In the genomic region with DNA sequence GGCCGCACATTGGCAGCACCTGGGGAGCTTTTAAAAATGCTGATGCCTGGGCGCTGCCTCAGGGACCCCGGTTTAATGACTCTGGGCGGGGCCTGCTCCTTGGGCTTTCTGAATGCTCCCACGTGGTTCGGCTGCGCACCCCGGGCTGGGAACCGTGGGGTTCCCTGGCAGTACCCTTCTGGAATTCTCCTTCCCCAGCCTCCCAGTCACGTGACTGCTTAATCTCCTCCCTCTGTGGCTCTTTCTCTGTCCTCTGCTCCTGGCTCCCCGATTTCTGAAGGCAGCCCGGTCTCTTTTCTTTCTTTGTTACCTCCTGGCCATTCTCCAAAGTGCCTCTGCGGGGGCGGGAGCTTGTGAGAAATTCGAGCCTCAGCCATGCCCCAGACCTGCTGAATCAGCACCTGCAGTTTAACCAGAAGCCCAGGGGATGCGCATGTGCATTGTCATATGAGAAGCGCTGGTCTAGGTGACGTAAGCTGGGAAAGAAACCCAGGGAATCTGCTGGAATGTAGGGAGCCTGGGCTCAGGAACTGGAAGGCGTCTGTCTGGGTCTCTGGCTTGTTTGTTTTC, we compare ENCODE assay signal across 9 cellular contexts. TPM values are rescaled to one million over a fixed set of nuclear protein-coding genes. Genes with fewer than 3 reads are reported as not detected.
DNase-seq lines count a peak whose midpoint lies in the region; ATAC-seq and TF ChIP-seq lines count a peak whose summit lies in the region.
"Had no signal": no experiment of that assay in that cellular context is flagged by ENCODE, and none has a peak within 500 bp of the region (broad histone marks: within the 10 kb centered on the region; RNA-seq: fewer than 3 reads in every experiment).

No MANE protein-coding gene starts in this region.

- H4K91ac ChIP-seq in trophoblast cell (ENCODE audit: low read depth, low read length) = peak overlapping the region; percentile 80

- no peaks in the 10 kb centered on the region for H3K4me1 ChIP-seq in NT2/D1 (ENCODE audit: insufficient read depth, insufficient read length)
- peaks cover 22 to 26% of the 10 kb centered on the region in 2 experiments for H3K4me1 ChIP-seq in trophoblast cell (ENCODE audit: control insufficient read depth in 1 of 2, insufficient read depth in 2 of 2, low read length in 2 of 2)
- H3K4me1 ChIP-seq in spleen = peaks cover 0 to 10% (median 0%) of the 10 kb centered on the region in 6 donors

- peaks cover 46% of the 10 kb centered on the region for H3K27me3 Mint-ChIP-seq in activated T-cell treated with anti-CD3 and anti-CD28 coated beads, Interleukin-2, amount 50 U/mL, for 72 hours (ENCODE audit: low read depth)

- H2AFZ ChIP-seq in trophoblast cell (ENCODE audit: insufficient read depth, low read length, poor library complexity) = peak overlapping the region; percentile 52

- no peaks in the 10 kb centered on the region for H3K36me3 Mint-ChIP-seq in activated T-cell treated with anti-CD3 and anti-CD28 coated beads, Interleukin-2, amount 50 U/mL, for 72 hours (ENCODE audit: insufficient read depth in 2 of 2)

- H3K36me3 ChIP-seq in NT2/D1 (ENCODE audit: insufficient read depth, insufficient read length, low read length) = no peaks in the 10 kb centered on the region
- H3K36me3 ChIP-seq in trophoblast cell (ENCODE audit: control insufficient read depth in 1 of 2, insufficient read depth in 2 of 2, low read length in 2 of 2) = no peaks in the 10 kb centered on the region
- H3K36me3 ChIP-seq in spleen = no peaks in the 10 kb centered on the region

- H3K4me3 Mint-ChIP-seq in activated T-cell treated with anti-CD3 and anti-CD28 coated beads, Interleukin-2, amount 50 U/mL, for 72 hours = no peak overlapping the region

- H3K23ac ChIP-seq in trophoblast cell (ENCODE audit: low read length) = no peak overlapping the region

- DNase-seq in Daoy (ENCODE audit: low read depth) = peak; percentile 87
- peak; percentile 87 for DNase-seq in NT2/D1 (ENCODE audit: low read depth, low spot score)
- peak; percentile 89 for DNase-seq in fibroblast of peridontal ligament (ENCODE audit: extremely low read depth)
- DNase-seq in trophoblast cell = peak; percentile 73 to 81
- DNase-seq in activated T-cell treated with anti-CD3 and anti-CD28 coated beads, Interleukin-2, amount 50 U/mL, for 72 hours = no peak
- DNase-seq in spleen = no peak
- DNase-seq: SHP77 treated with DMSO at 0.1 percent for 48 hours had no signal

- TF ChIP-seq POLR2A in spleen (IDR thresholded peaks at IDR 0.05) = no peak

- TF ChIP-seq CTCF in spleen (IDR thresholded peaks at IDR 0.05 in 8 of 11, conservative IDR thresholded peaks at IDR 0.05 in 3 of 11) = no peak

- peaks cover 5% of the 10 kb centered on the region for H3K79me2 ChIP-seq in trophoblast cell (ENCODE audit: control insufficient read depth, insufficient read depth, low read length, poor library complexity)

- peak overlapping the region; percentile 1 for H4K12ac ChIP-seq in trophoblast cell (ENCODE audit: low read depth, low read length)

- H3K9me3 ChIP-seq in NT2/D1 (ENCODE audit: insufficient read depth, low read length) (no peaks in the 10 kb centered on the region), trophoblast cell (ENCODE audit: insufficient read depth, low read depth, low read length) (no peaks in the 10 kb centered on the region), spleen (no peaks in the 10 kb centered on the region)

- H3K4me1 Mint-ChIP-seq in activated T-cell treated with anti-CD3 and anti-CD28 coated beads, Interleukin-2, amount 50 U/mL, for 72 hours (ENCODE audit: low read depth) = no peaks in the 10 kb centered on the region

- no peak overlapping the region for H3K14ac ChIP-seq in trophoblast cell (ENCODE audit: low read length)

- no CpG with 5 or more reads among the region's 19 CpGs for WGBS in trophoblast cell (ENCODE audit: extremely low coverage, insufficient coverage, insufficient read length)
- WGBS in spleen, 5 donors = 56 to 80% (median 76%) methylated on average over 10 to 19 of the region's 19 CpGs

- H3K79me1 ChIP-seq in trophoblast cell (ENCODE audit: low read length) = peaks cover 24% of the 10 kb centered on the region

- H3K27ac Mint-ChIP-seq in activated T-cell treated with anti-CD3 and anti-CD28 coated beads, Interleukin-2, amount 50 U/mL, for 72 hours = no peak overlapping the region

- no peak for ATAC-seq in HG02840 (IDR thresholded peaks at IDR 0.05; ENCODE audit: low FRiP score, unreplicated experiment)
- ATAC-seq in HG02970 (IDR thresholded peaks at IDR 0.05; ENCODE audit: low FRiP score, unreplicated experiment) = no peak
- ATAC-seq in activated T-cell treated with anti-CD3 and anti-CD28 coated beads, Interleukin-2, amount 50 U/mL, for 72 hours (replicated peaks in 1 of 2) = no peak

- peak overlapping the region; percentile 65 for H4K8ac ChIP-seq in trophoblast cell (ENCODE audit: low read depth, low read length)

- H2BK5ac ChIP-seq in trophoblast cell (ENCODE audit: low read depth, low read length, poor library complexity) = peak overlapping the region; percentile 19

- H3K9ac ChIP-seq in NT2/D1 (ENCODE audit: insufficient read length, low read depth) = peak overlapping the region; percentile 62
- peak overlapping the region; percentile 69 for H3K9ac ChIP-seq in trophoblast cell (ENCODE audit: low read length)

- no peaks in the 10 kb centered on the region for H3K9me3 Mint-ChIP-seq in activated T-cell treated with anti-CD3 and anti-CD28 coated beads, Interleukin-2, amount 50 U/mL, for 72 hours

- H2BK12ac ChIP-seq in trophoblast cell (ENCODE audit: low read length) = no peak overlapping the region

- H3K4me3 ChIP-seq in NT2/D1 (ENCODE audit: insufficient read length, low read depth) (peak overlapping the region; percentile 5), trophoblast cell (ENCODE audit: low read depth, low read length) (no peak overlapping the region), spleen (no peak overlapping the region)

- H3K27me3 ChIP-seq in NT2/D1 (ENCODE audit: insufficient read depth, insufficient read length) (no peaks in the 10 kb centered on the region), trophoblast cell (ENCODE audit: insufficient read depth, low read length) (no peaks in the 10 kb centered on the region), spleen (replicated peaks in 1 of 7) (peaks cover 0 to 21% (median 0%) of the 10 kb centered on the region in 7 donors)

- H3K4ac ChIP-seq in trophoblast cell (ENCODE audit: low read depth, low read length) = peak overlapping the region; percentile 1

- intact Hi-C loops in spleen (cut with DNase I; ENCODE audit: low total_unique reads) = no loop called here

- no peak overlapping the region for H2AK5ac ChIP-seq in trophoblast cell (ENCODE audit: low read length)

- H3K18ac ChIP-seq in trophoblast cell (ENCODE audit: low read length) = peak overlapping the region; percentile 39

- peak overlapping the region; percentile 97 for H3K27ac ChIP-seq in trophoblast cell (ENCODE audit: low read depth, low read length)
- peak overlapping the region in 1 of 8 donors; percentile 7 for H3K27ac ChIP-seq in spleen

- H3K4me2 ChIP-seq in trophoblast cell (ENCODE audit: low read length) = peak overlapping the region; percentile 70

- peak overlapping the region; percentile 45 for H2BK120ac ChIP-seq in trophoblast cell (ENCODE audit: insufficient read depth, low read length, poor library complexity)

RNA-seq across cellular contexts. Expression of gene CLCN4, which starts 16.6 kb away (rescaled TPM):
- total RNA-seq in Daoy (2014; rRNA removed; shearing (Covaris generic)) = 4.2 and 8.8 TPM in 2 replicates
- polyA plus RNA-seq in trophoblast cell (2013) = 1.4 TPM in 2 replicates
- under 1 TPM; 0.02 to 0.19 TPM for total RNA-seq in activated T-cell treated with anti-CD3 and anti-CD28 coated beads, Interleukin-2, amount 50 U/mL, for 72 hours
- 10 to 100 TPM in 1 of 7 donors, 1 to 10 TPM in 6; 4.8 to 10.9 (median 5.3) TPM for total RNA-seq in spleen
- polyA plus RNA-seq in spleen = under 1 TPM; 0.63 to 0.85 (median 0.64) TPM

Comparison
In these comparisons a context has a peak if more than half of its experiments do, and no peak if none do; other contexts are left out.
1. DNase-seq: peak in Daoy (single experiment), NT2/D1 (single experiment), fibroblast of peridontal ligament (single experiment) and trophoblast cell (2 of 2); none in activated T-cell treated with anti-CD3 and anti-CD28 coated beads, Interleukin-2, amount 50 U/mL, for 72 hours (0 of 2) and spleen (single experiment).